In the genomic region with DNA sequence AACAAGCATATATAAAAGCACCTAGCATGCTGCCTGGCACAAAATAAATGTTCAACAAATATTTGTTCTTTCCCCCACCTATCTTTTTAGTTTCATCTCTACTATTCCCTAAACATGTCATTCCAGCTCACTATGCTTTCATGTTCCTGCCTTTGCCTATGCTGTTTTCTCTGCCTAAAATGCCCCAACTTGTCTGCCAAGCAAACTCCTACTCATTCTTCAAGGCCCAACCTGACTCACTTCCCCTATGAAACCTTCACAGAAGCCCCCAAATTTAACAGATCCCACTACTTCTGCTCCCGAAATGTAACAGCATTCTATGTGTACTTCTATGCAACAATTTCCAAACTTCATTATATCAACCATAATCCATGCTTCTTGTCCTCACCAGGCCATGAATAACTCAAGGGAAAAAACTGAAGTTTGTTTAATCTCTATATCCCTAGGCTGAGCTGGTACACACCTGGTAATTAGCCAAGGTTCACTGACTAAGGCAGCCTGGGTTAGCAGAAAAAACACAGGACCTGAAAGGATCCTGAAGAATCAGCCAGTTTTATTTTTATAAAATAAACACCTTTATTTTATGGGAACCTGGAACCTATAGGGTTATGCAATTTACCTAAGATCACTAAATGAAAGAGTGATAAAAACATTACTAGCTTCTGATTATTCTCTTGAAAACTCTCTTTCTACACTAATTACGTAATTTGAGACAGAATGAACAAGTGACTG, we compare ENCODE assay signal across 16 cellular contexts.
DNase-seq lines count a peak whose midpoint lies in the region; ATAC-seq lines count a peak whose summit lies in the region.
"Had no signal": no experiment of that assay in that cellular context is flagged by ENCODE, and none has a peak within 500 bp of the region (broad histone marks: within the 10 kb centered on the region; RNA-seq: fewer than 3 reads in every experiment).

No MANE protein-coding gene starts in this region.

- CTCF ChIA-PET in activated CD8-positive, alpha-beta T cell treated with anti-CD3 and anti-CD28 coated beads, Interleukin-2, amount 10 ng/mL, durations not matched to agents 7 days and 5 days (lab: Charles Lee) = interaction anchor here (1.0 to 1.6 kb wide), 5 partner anchors 10 to 147 kb away, joined by 3 to 6 read pairs (median 4); no protein-coding TSS in a partner anchor

- no peak overlapping the region for H3K4me3 Mint-ChIP-seq in activated CD8-positive, alpha-beta T cell treated with anti-CD3 and anti-CD28 coated beads, Interleukin-2, amount 10 ng/mL, durations not matched to agents 7 days and 5 days
- no peak overlapping the region for H3K4me3 Mint-ChIP-seq in natural killer cell treated with Interleukin-12 subunit alpha and Interleukin-12 subunit beta and Interleukin-15 and Interleukin-18, amount 100 ng/mL, for 72 hours
- H3K4me3 Mint-ChIP-seq: brain had no signal

- DNase-seq in SHP77 treated with DMSO at 0.1 percent for 48 hours (lab: John Stamatoyannopoulos, UW) (peak; percentile 1), SHP77 (lab: John Stamatoyannopoulos, UW) (no peak), NCI-H1417 (lab: John Stamatoyannopoulos, UW) (peak; percentile 28 to 84 (median 37)), renal cortical epithelial cell (ENCODE audit: low read depth) (peak; percentile 63), hippocampal formation (lab: John Stamatoyannopoulos, UW) (no peak), iPS-NIHi11 (ENCODE audit: low spot score) (no peak)
- DNase-seq in activated CD8-positive, alpha-beta T cell treated with anti-CD3 and anti-CD28 coated beads, Interleukin-2, amount 10 ng/mL, durations not matched to agents 7 days and 5 days = no peak
- DNase-seq in natural killer cell treated with Interleukin-12 subunit alpha and Interleukin-12 subunit beta and Interleukin-15 and Interleukin-18, amount 100 ng/mL, for 72 hours (ENCODE audit: low spot score) = no peak
- DNase-seq: activated CD4-positive, alpha-beta T cell treated with anti-CD3 and anti-CD28 coated beads, Interleukin-2, amount 50 U/mL, for 4 hours; DND-41; effector CD4-positive, alpha-beta T cell; foreskin fibroblast; NCI-H226; stimulated activated CD4-positive, alpha-beta T cell treated with anti-CD3 and anti-CD28 coated beads, Interleukin-1b, Interleukin-23, amount 100 ng/mL, for 48 hours; upper lobe of right lung had no signal

- peaks cover 40% of the 10 kb centered on the region for H3K36me3 Mint-ChIP-seq in activated CD8-positive, alpha-beta T cell treated with anti-CD3 and anti-CD28 coated beads, Interleukin-2, amount 10 ng/mL, durations not matched to agents 7 days and 5 days (ENCODE audit: low read depth)
- no peaks in the 10 kb centered on the region for H3K36me3 Mint-ChIP-seq in natural killer cell treated with Interleukin-12 subunit alpha and Interleukin-12 subunit beta and Interleukin-15 and Interleukin-18, amount 100 ng/mL, for 72 hours

- no peaks in the 10 kb centered on the region for H3K27me3 Mint-ChIP-seq in activated CD8-positive, alpha-beta T cell treated with anti-CD3 and anti-CD28 coated beads, Interleukin-2, amount 10 ng/mL, durations not matched to agents 7 days and 5 days (ENCODE audit: low read depth)
- no peaks in the 10 kb centered on the region for H3K27me3 Mint-ChIP-seq in natural killer cell treated with Interleukin-12 subunit alpha and Interleukin-12 subunit beta and Interleukin-15 and Interleukin-18, amount 100 ng/mL, for 72 hours
- H3K27me3 Mint-ChIP-seq: brain had no signal

- no peaks in the 10 kb centered on the region for H3K9me3 Mint-ChIP-seq in activated CD8-positive, alpha-beta T cell treated with anti-CD3 and anti-CD28 coated beads, Interleukin-2, amount 10 ng/mL, durations not matched to agents 7 days and 5 days (ENCODE audit: insufficient read depth)
- peaks cover 6% of the 10 kb centered on the region for H3K9me3 Mint-ChIP-seq in natural killer cell treated with Interleukin-12 subunit alpha and Interleukin-12 subunit beta and Interleukin-15 and Interleukin-18, amount 100 ng/mL, for 72 hours
- H3K9me3 Mint-ChIP-seq: brain had no signal

- no peak for ATAC-seq in activated CD8-positive, alpha-beta T cell treated with anti-CD3 and anti-CD28 coated beads, Interleukin-2, amount 10 ng/mL, durations not matched to agents 7 days and 5 days
- ATAC-seq in natural killer cell treated with Interleukin-12 subunit alpha and Interleukin-12 subunit beta and Interleukin-15 and Interleukin-18, amount 100 ng/mL, for 72 hours = no peak
- ATAC-seq: upper lobe of right lung had no signal

- POLR2A ChIA-PET in activated CD8-positive, alpha-beta T cell treated with anti-CD3 and anti-CD28 coated beads, Interleukin-2, amount 10 ng/mL, durations not matched to agents 7 days and 5 days (lab: Charles Lee) = interaction anchor here (0.9 kb wide), 1 partner anchor 10 kb away, joined by 4 read pairs; no protein-coding TSS in a partner anchor

- H3K4me1 Mint-ChIP-seq in activated CD8-positive, alpha-beta T cell treated with anti-CD3 and anti-CD28 coated beads, Interleukin-2, amount 10 ng/mL, durations not matched to agents 7 days and 5 days (ENCODE audit: low read depth) = peaks cover 37% of the 10 kb centered on the region
- peaks cover 16 to 17% of the 10 kb centered on the region in 2 donors for H3K4me1 Mint-ChIP-seq in natural killer cell treated with Interleukin-12 subunit alpha and Interleukin-12 subunit beta and Interleukin-15 and Interleukin-18, amount 100 ng/mL, for 72 hours (ENCODE audit: low read depth in 2 of 2)

- H3K27ac Mint-ChIP-seq in activated CD8-positive, alpha-beta T cell treated with anti-CD3 and anti-CD28 coated beads, Interleukin-2, amount 10 ng/mL, durations not matched to agents 7 days and 5 days = peak overlapping the region; percentile 9
- H3K27ac Mint-ChIP-seq in natural killer cell treated with Interleukin-12 subunit alpha and Interleukin-12 subunit beta and Interleukin-15 and Interleukin-18, amount 100 ng/mL, for 72 hours = no peak overlapping the region

Comparison
In these comparisons a context has a peak if more than half of its experiments do, and no peak if none do; other contexts are left out.
1. DNase-seq: peak in SHP77 treated with DMSO at 0.1 percent for 48 hours (single experiment), NCI-H1417 (3 of 3) and renal cortical epithelial cell (single experiment); none in SHP77 (0 of 2), activated CD8-positive, alpha-beta T cell treated with anti-CD3 and anti-CD28 coated beads, Interleukin-2, amount 10 ng/mL, durations not matched to agents 7 days and 5 days (single experiment), hippocampal formation (0 of 2), iPS-NIHi11 (single experiment) and natural killer cell treated with Interleukin-12 subunit alpha and Interleukin-12 subunit beta and Interleukin-15 and Interleukin-18, amount 100 ng/mL, for 72 hours (single experiment).